In genomic region chr3:48039487-48040190, GRCh38 we compare ENCODE assay signal across 1 cellular context.
A peak's percentile ranks its signal among the peaks of the same experiment; 100 is the strongest.
TF ChIP-seq lines count a peak whose summit lies in the region.

No MANE protein-coding gene starts in this region.

TF ChIP-seq in HEK293, 187 proteins besides CTCF, POLR2A, EP300 and RAD21 (continued from another document):
- TF ChIP-seq ZNF629 (tag by site-specific recombination; IDR thresholded peaks at IDR 0.05) (peak; percentile 51), PRDM1 (tag by site-specific recombination; IDR thresholded peaks at IDR 0.05) (0 out of 2 replicates have a peak, but pooled peaks have one; percentile 48), PATZ1 (tag by site-specific recombination; IDR thresholded peaks at IDR 0.05) (no peak), TSHZ1 (tag by site-specific recombination; IDR thresholded peaks at IDR 0.05; ENCODE audit: borderline replicate concordance) (peak; percentile 10; the same call in 1 of the 2 replicates), ZNF658 (tag by site-specific recombination; IDR thresholded peaks at IDR 0.05) (no peak), ZNF423 (tag by site-specific recombination; IDR thresholded peaks at IDR 0.05) (no peak)
